ENCODE assay signal across 1 cellular context in the genomic region with DNA sequence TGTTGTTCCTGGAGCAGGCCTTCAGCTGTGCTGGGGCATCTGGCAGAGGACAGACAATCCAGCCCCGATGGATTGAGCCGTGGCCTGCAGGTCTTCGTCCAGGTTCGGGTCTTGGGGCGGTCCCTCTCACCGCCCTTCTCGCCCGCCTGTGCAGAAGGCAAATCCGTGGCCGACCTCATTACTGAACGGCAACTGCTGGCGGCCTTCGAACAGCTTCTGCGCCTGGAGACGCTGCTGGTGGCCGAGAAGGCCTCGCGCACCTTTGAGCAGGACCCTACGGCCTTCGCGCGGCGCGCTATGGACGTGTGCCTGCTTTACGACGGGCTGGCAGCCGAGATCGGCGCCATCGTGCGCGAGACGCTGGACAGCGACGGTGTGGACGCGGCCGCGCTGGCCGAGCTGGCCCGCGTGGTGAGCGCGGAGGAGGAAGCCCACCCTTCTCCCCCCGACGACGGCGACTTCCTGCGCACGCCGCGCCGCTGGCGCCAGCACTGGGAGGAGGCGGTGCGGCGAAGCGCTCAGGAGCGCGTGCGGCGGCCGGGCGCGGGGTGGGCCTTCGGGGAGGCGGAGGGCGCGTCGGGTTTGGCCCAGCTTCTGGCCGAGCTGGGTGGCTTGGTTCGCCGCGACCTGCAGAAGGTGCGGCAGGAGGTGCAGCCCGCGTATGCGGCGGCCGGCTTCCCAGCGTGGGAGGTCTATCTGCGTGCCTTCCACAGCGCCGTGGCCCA.
TF ChIP-seq lines count a peak whose summit lies in the region.

No MANE protein-coding gene starts in this region.

TF ChIP-seq in HepG2, 621 proteins besides CTCF, POLR2A, EP300 and RAD21 (continued from another document):
- TF ChIP-seq NFATC3 (CRISPR knock-in tag; IDR thresholded peaks at IDR 0.05) (no peak), PHF5A (CRISPR knock-in tag; IDR thresholded peaks at IDR 0.05; ENCODE audit: low read depth, unreplicated experiment) (no peak), ZNF256 (CRISPR knock-in tag; conservative IDR thresholded peaks at IDR 0.05) (no peak), ZNF350 (CRISPR knock-in tag; IDR thresholded peaks at IDR 0.05; ENCODE audit: borderline replicate concordance, low read depth) (no peak), ATF6 (CRISPR knock-in tag; conservative IDR thresholded peaks at IDR 0.05) (no peak), ZNF337 (CRISPR knock-in tag; IDR thresholded peaks at IDR 0.05; ENCODE audit: borderline replicate concordance, low read depth) (no peak), RBFOX2 (IDR thresholded peaks at IDR 0.05; ENCODE audit: low read depth, low read length) (peak; percentile 62), NR2F1 (CRISPR knock-in tag; IDR thresholded peaks at IDR 0.05) (no peak), KMT2A (CRISPR knock-in tag; IDR thresholded peaks at IDR 0.05) (no peak), ZBTB37 (CRISPR knock-in tag; IDR thresholded peaks at IDR 0.05) (no peak), SKIL (CRISPR knock-in tag; IDR thresholded peaks at IDR 0.05; ENCODE audit: borderline replicate concordance) (no peak), PATZ1 (CRISPR knock-in tag; IDR thresholded peaks at IDR 0.05) (no peak), ZFX (CRISPR knock-in tag; IDR thresholded peaks at IDR 0.05; ENCODE audit: low read depth) (peak; percentile 43; the same call in 1 of the 2 replicates), MED1 (CRISPR knock-in tag; IDR thresholded peaks at IDR 0.05) (no peak), NCOA2 (CRISPR knock-in tag; IDR thresholded peaks at IDR 0.05) (no peak), ZNF136 (CRISPR knock-in tag; IDR thresholded peaks at IDR 0.05; ENCODE audit: low read depth) (no peak), HNRNPLL (IDR thresholded peaks at IDR 0.05; ENCODE audit: low read depth, low read length, poor library complexity, severe bottlenecking) (no peak), BRF2 (CRISPR knock-in tag; IDR thresholded peaks at IDR 0.05) (no peak), ZNF446 (CRISPR knock-in tag; IDR thresholded peaks at IDR 0.05) (no peak), FOSL2 (CRISPR knock-in tag; IDR thresholded peaks at IDR 0.05) (no peak), ELF1 (CRISPR knock-in tag; IDR thresholded peaks at IDR 0.05) (no peak)
- TF ChIP-seq, protein P1, sequence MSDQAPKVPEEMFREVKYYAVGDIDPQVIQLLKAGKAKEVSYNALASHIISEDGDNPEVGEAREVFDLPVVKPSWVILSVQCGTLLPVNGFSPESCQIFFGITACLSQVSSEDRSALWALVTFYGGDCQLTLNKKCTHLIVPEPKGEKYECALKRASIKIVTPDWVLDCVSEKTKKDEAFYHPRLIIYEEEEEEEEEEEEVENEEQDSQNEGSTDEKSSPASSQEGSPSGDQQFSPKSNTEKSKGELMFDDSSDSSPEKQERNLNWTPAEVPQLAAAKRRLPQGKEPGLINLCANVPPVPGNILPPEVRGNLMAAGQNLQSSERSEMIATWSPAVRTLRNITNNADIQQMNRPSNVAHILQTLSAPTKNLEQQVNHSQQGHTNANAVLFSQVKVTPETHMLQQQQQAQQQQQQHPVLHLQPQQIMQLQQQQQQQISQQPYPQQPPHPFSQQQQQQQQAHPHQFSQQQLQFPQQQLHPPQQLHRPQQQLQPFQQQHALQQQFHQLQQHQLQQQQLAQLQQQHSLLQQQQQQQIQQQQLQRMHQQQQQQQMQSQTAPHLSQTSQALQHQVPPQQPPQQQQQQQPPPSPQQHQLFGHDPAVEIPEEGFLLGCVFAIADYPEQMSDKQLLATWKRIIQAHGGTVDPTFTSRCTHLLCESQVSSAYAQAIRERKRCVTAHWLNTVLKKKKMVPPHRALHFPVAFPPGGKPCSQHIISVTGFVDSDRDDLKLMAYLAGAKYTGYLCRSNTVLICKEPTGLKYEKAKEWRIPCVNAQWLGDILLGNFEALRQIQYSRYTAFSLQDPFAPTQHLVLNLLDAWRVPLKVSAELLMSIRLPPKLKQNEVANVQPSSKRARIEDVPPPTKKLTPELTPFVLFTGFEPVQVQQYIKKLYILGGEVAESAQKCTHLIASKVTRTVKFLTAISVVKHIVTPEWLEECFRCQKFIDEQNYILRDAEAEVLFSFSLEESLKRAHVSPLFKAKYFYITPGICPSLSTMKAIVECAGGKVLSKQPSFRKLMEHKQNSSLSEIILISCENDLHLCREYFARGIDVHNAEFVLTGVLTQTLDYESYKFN (CRISPR knock-in tag; conservative IDR thresholded peaks at IDR 0.05) = no peak
- TF ChIP-seq, protein P2, sequence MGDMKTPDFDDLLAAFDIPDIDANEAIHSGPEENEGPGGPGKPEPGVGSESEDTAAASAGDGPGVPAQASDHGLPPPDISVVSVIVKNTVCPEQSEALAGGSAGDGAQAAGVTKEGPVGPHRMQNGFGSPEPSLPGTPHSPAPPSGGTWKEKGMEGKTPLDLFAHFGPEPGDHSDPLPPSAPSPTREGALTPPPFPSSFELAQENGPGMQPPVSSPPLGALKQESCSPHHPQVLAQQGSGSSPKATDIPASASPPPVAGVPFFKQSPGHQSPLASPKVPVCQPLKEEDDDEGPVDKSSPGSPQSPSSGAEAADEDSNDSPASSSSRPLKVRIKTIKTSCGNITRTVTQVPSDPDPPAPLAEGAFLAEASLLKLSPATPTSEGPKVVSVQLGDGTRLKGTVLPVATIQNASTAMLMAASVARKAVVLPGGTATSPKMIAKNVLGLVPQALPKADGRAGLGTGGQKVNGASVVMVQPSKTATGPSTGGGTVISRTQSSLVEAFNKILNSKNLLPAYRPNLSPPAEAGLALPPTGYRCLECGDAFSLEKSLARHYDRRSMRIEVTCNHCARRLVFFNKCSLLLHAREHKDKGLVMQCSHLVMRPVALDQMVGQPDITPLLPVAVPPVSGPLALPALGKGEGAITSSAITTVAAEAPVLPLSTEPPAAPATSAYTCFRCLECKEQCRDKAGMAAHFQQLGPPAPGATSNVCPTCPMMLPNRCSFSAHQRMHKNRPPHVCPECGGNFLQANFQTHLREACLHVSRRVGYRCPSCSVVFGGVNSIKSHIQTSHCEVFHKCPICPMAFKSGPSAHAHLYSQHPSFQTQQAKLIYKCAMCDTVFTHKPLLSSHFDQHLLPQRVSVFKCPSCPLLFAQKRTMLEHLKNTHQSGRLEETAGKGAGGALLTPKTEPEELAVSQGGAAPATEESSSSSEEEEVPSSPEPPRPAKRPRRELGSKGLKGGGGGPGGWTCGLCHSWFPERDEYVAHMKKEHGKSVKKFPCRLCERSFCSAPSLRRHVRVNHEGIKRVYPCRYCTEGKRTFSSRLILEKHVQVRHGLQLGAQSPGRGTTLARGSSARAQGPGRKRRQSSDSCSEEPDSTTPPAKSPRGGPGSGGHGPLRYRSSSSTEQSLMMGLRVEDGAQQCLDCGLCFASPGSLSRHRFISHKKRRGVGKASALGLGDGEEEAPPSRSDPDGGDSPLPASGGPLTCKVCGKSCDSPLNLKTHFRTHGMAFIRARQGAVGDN (CRISPR knock-in tag; IDR thresholded peaks at IDR 0.05) = peak; percentile 59
- TF ChIP-seq, protein P3, sequence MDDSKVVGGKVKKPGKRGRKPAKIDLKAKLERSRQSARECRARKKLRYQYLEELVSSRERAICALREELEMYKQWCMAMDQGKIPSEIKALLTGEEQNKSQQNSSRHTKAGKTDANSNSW (CRISPR knock-in tag; IDR thresholded peaks at IDR 0.05; ENCODE audit: borderline replicate concordance) = no peak
